10 cellular contexts compared by ENCODE assay signal in genomic region chr22:49701380-49702067, GRCh38.
DNase-seq lines count a peak whose midpoint lies in the region; ATAC-seq and TF ChIP-seq lines count a peak whose summit lies in the region.
"Had no signal": no experiment of that assay in that cellular context is flagged by ENCODE, and none has a peak within 500 bp of the region (broad histone marks: within the 10 kb centered on the region; RNA-seq: fewer than 3 reads in every experiment).

No MANE protein-coding gene starts in this region.

- intact Hi-C loops in left lung (cut with DNase I), result no loop called here

- DNase-seq in AML-193 (lab: John Stamatoyannopoulos, UW) (peak; percentile 9 to 21), GM20000 (ENCODE audit: low spot score) (no peak), left lung (no peak), GOT3 (lab: John Stamatoyannopoulos, UW) (no peak), HuH-7.5 (ENCODE audit: low spot score) (no peak), hypothalamus (lab: John Stamatoyannopoulos, UW) (no peak)
- DNase-seq: activated CD4-positive, alpha-beta T cell treated with anti-CD3 and anti-CD28 coated beads for 4 hours; NCI-H526 treated with DMSO at 0.1 percent for 48 hours had no signal

- H3K36me3 ChIP-seq in left lung, result no peaks in the 10 kb centered on the region

- peaks cover 28 to 45% of the 10 kb centered on the region in 2 donors for H3K27me3 ChIP-seq in left lung

- H3K27ac ChIP-seq in VCaP (no peak overlapping the region), left lung (no peak overlapping the region)

- TF ChIP-seq CTCF in GM20000 (IDR thresholded peaks at IDR 0.05; ENCODE audit: extremely low read depth, missing control alignments) (peak; percentile 34), VCaP (conservative IDR thresholded peaks at IDR 0.05) (peak; percentile 24; the same call in 1 of the 2 replicates), left lung (IDR thresholded peaks at IDR 0.05) (peak; percentile 25 to 37)

- no peak for ATAC-seq in left lung
- ATAC-seq in GM21360 (IDR thresholded peaks at IDR 0.05; ENCODE audit: unreplicated experiment), result no peak

- no peak overlapping the region for H3K4me3 ChIP-seq in left lung

- H3K4me1 ChIP-seq in left lung, result no peaks in the 10 kb centered on the region

- peaks cover 0 to 17% of the 10 kb centered on the region in 2 donors for H3K9me3 ChIP-seq in left lung

Comparison
In these comparisons a context has a peak if more than half of its experiments do, and no peak if none do; other contexts are left out.
1. DNase-seq: peak in AML-193 (2 of 2); none in GM20000 (single experiment), left lung (0 of 2), GOT3 (single experiment), HuH-7.5 (single experiment) and hypothalamus (0 of 51).
2. Peak in every context shown above with its lines, with median percentiles within 50 percentile points of each other: CTCF ChIP-seq.